26 cellular contexts compared by ENCODE assay signal in the genomic region with DNA sequence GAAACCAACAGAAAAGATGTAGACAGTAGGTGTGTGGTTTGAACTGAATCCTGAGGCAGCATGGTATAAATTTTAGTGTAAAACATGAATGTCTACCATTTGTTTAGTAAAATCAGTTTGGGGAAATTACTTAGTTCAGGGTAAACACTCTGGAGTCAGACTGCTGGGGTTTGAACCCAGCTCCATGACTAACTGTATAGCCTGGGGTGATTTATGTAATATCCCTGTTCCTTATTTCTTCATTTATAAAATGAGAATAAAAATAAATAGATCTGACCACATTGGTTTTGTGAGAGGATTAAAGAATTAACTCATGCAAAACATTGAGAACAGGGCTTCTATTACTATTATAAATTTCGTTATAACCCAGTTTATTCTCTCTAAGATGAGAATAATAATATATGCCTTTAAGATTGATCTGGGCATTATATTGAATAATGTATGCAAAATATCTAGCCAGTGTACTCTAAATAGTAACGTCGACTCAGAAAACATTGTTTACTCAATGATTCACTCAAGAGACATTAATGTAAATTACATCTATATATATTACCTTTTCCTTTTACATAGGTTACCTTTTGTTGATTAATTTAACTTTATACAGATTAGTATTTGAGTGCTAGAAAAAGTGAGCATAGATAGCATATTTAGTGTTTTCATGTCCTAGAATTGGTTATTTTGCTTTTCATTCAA.
DNase-seq lines count a peak whose midpoint lies in the region; ATAC-seq and FAIRE-seq lines count a peak whose summit lies in the region.
"Had no signal": no experiment of that assay in that cellular context is flagged by ENCODE, and none has a peak within 500 bp of the region (broad histone marks: within the 10 kb centered on the region; RNA-seq: fewer than 3 reads in every experiment).

No MANE protein-coding gene starts in this region.

- no peaks in the 10 kb centered on the region for H3K9me3 ChIP-seq in adipocyte (ENCODE audit: control insufficient read depth, low read length)
- H3K9me3 ChIP-seq: Caco-2 had no signal

- no peaks in the 10 kb centered on the region for H3K27me3 ChIP-seq in adipocyte (replicated peaks; ENCODE audit: control insufficient read depth, insufficient read depth, low read length)
- H3K27me3 ChIP-seq: BLaER1 treated with 17β-estradiol and CSF1 and Interleukin-3, amounts not matched to agents 10 nM and 100 nM had no signal

- no peak overlapping the region for H3K4me3 ChIP-seq in adipocyte (ENCODE audit: low read length)
- H3K4me3 ChIP-seq: BLaER1 treated with 17β-estradiol and CSF1 and Interleukin-3, amounts not matched to agents 10 nM and 100 nM; K562; SK-N-MC had no signal

- DNase-seq in DMS53 (lab: John Stamatoyannopoulos, UW) (peak; percentile 3), DMS53 treated with DMSO at 0.1 percent for 48 hours (lab: John Stamatoyannopoulos, UW; ENCODE audit: unreplicated experiment) (no peak), NCI-H526 (lab: John Stamatoyannopoulos, UW) (peak; percentile 63 to 73), adipocyte (ENCODE audit: low read depth) (peak; percentile 45), epidermal melanocyte (ENCODE audit: insufficient read length, low spot score) (no peak), NCI-H2227 (lab: John Stamatoyannopoulos, UW; ENCODE audit: unreplicated experiment) (no peak)
- DNase-seq: ACHN; Caco-2; CD4-positive, alpha-beta memory T cell; DMS 273 treated with DMSO at 0.1 percent for 48 hours; GF-D8; H7; NCI-H1092 treated with DMSO at 0.1 percent for 48 hours; NCI-H1436 treated with DMSO at 0.1 percent for 48 hours; NCI-H2029; NCI-H226; NCI-H510A treated with DMSO at 0.1 percent for 48 hours; NCI-H82; RPMI8226; SHP77 treated with DMSO at 0.1 percent for 48 hours; SW 1271 had no signal

- no peak for ATAC-seq in GM19324 (IDR thresholded peaks at IDR 0.05; ENCODE audit: low FRiP score, unreplicated experiment)
- ATAC-seq: K562 had no signal

- FAIRE-seq in islet of Langerhans (lab: Jason Lieb, UNC), result peak; percentile 79
- FAIRE-seq: K562 had no signal

- no peaks in the 10 kb centered on the region for H3K4me1 ChIP-seq in adipocyte (ENCODE audit: control insufficient read depth, insufficient read depth, low read length)
- H3K4me1 ChIP-seq: BLaER1 treated with 17β-estradiol and CSF1 and Interleukin-3, amounts not matched to agents 10 nM and 100 nM; Caco-2 had no signal

- H3K36me3 ChIP-seq in adipocyte (ENCODE audit: control insufficient read depth, insufficient read depth, low read length, severe bottlenecking), result no peaks in the 10 kb centered on the region
- H3K36me3 ChIP-seq: BLaER1 treated with 17β-estradiol and CSF1 and Interleukin-3, amounts not matched to agents 10 nM and 100 nM had no signal

- H3K9ac ChIP-seq in adipocyte (ENCODE audit: low read length), result no peak overlapping the region
- H3K9ac ChIP-seq: BLaER1 treated with 17β-estradiol and CSF1 and Interleukin-3, amounts not matched to agents 10 nM and 100 nM had no signal

Comparison
In these comparisons a context has a peak if more than half of its experiments do, and no peak if none do; other contexts are left out.
1. DNase-seq: peak in DMS53 (single experiment), NCI-H526 (2 of 2) and adipocyte (single experiment); none in DMS53 treated with DMSO at 0.1 percent for 48 hours (single experiment), epidermal melanocyte (single experiment) and NCI-H2227 (single experiment).